In the genomic region with DNA sequence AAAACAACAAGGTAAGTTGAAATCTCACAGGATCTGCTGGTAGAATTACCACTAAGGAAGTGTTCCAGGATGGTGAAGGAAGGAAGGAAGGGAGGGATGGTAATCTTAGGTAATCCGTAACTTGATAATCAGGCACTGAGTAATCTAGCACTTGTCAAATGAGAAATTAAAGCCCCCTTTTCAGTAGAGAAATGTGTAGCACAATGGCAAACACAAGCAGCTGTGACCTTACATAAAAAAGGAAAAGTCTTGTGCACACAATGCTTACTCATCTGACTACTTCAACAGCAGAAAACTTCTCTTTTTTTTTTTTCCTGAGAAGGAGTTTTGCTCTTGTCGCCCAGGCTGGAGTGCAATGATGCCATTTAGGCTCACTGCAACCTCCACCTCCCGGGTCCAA, we compare ENCODE assay signal across 14 cellular contexts. TPM values are rescaled to one million over a fixed set of nuclear protein-coding genes. Genes with fewer than 3 reads are reported as not detected.
DNase-seq lines count a peak whose midpoint lies in the region; ATAC-seq, FAIRE-seq and TF ChIP-seq lines count a peak whose summit lies in the region.
"Had no signal": no experiment of that assay in that cellular context is flagged by ENCODE, and none has a peak within 500 bp of the region (broad histone marks: within the 10 kb centered on the region; RNA-seq: fewer than 3 reads in every experiment).

No MANE protein-coding gene starts in this region.

- TF ChIP-seq CTCF in GM12878 (IDR thresholded peaks at IDR 0.05 in 2 of 3, conservative IDR thresholded peaks at IDR 0.05 in 1 of 3; ENCODE audit: control insufficient read depth in 2 of 3, extremely low read depth in 1 of 3, insufficient read depth in 1 of 3, low read depth in 3 of 3, low read length in 3 of 3) = no peak
- no peak for TF ChIP-seq CTCF in PC-9 (conservative IDR thresholded peaks at IDR 0.05)

- DNase-seq in activated T-cell treated with anti-CD3 and anti-CD28 coated beads, Interleukin-2, amount 50 U/mL, for 72 hours = no peak
- DNase-seq in activated T-cell treated with anti-CD3 and anti-CD28 coated beads for 4 hours (no peak), MV-4-11 (lab: John Stamatoyannopoulos, UW) (peak; percentile 72), GM12878 (ENCODE audit: low read depth, low spot score) (peak; percentile 36), PC-9 (no peak), NCI-H2029 (lab: John Stamatoyannopoulos, UW) (no peak)
- no peak for DNase-seq in stimulated activated naive CD8-positive, alpha-beta T cell treated with anti-CD3 and anti-CD28 coated beads, Interleukin-15, amount 100 ng/mL, for 72 hours
- DNase-seq in activated CD4-positive, alpha-beta T cell treated with anti-CD3 and anti-CD28 coated beads for 1 hour = no peak
- DNase-seq: mesenchymal stem cell had no signal

- no peak overlapping the region for H3K4me3 ChIP-seq in GM12878
- H3K4me3 ChIP-seq in PC-9 = no peak overlapping the region
- H3K4me3 ChIP-seq: esophagus muscularis mucosa had no signal

- ATAC-seq in activated T-cell treated with anti-CD3 and anti-CD28 coated beads, Interleukin-2, amount 50 U/mL, for 72 hours (replicated peaks in 1 of 2) = peak; percentile 82 to 93
- ATAC-seq in GM12878 = peak; percentile 94
- peak; percentile 58 for ATAC-seq in stimulated activated naive CD8-positive, alpha-beta T cell treated with anti-CD3 and anti-CD28 coated beads, Interleukin-15, amount 100 ng/mL, for 72 hours

- H3K27me3 ChIP-seq in GM12878 (replicated peaks in 1 of 2; ENCODE audit: control insufficient read depth in 2 of 2, insufficient read depth in 2 of 2, low read length in 1 of 2) (no peaks in the 10 kb centered on the region), PC-9 (ENCODE audit: insufficient read depth, low read depth) (no peaks in the 10 kb centered on the region)
- H3K27me3 ChIP-seq: esophagus muscularis mucosa had no signal

- H3K36me3 Mint-ChIP-seq in activated T-cell treated with anti-CD3 and anti-CD28 coated beads, Interleukin-2, amount 50 U/mL, for 72 hours (ENCODE audit: insufficient read depth in 2 of 2) = peaks cover 0 to 1% of the 10 kb centered on the region in 2 donors

- H3F3A ChIP-seq in PC-9 (ENCODE audit: insufficient read depth, low read depth) = peaks cover 7% of the 10 kb centered on the region; the same call in 1 of the 2 replicates

- H3K27ac Mint-ChIP-seq in activated T-cell treated with anti-CD3 and anti-CD28 coated beads, Interleukin-2, amount 50 U/mL, for 72 hours = no peak overlapping the region
- H3K27ac Mint-ChIP-seq in stimulated activated naive CD8-positive, alpha-beta T cell treated with anti-CD3 and anti-CD28 coated beads, Interleukin-15, amount 100 ng/mL, for 72 hours = no peak overlapping the region

- no peak overlapping the region for H3K9ac ChIP-seq in GM12878 (ENCODE audit: control insufficient read depth, insufficient read depth, low read length)

- CTCF ChIA-PET in GM12878 (lab: Yijun Ruan, JAX) = no interaction called here
- CTCF ChIA-PET in PC-9 (lab: Charles Lee) = no interaction called here

- BruUV-seq in GM12878 (replicated peaks; lab: Mats Ljungman, UMichigan) = no TSS peak
- BruUV-seq in PC-9 (replicated peaks; lab: Mats Ljungman, UMichigan) = no TSS peak

- no peak for TF ChIP-seq POLR2A in GM12878 (IDR thresholded peaks at IDR 0.05; ENCODE audit: low read depth, low read length)

- peak overlapping the region in 1 of 2 donors; percentile 7 for H3K4me3 Mint-ChIP-seq in activated T-cell treated with anti-CD3 and anti-CD28 coated beads, Interleukin-2, amount 50 U/mL, for 72 hours
- H3K4me3 Mint-ChIP-seq in stimulated activated naive CD8-positive, alpha-beta T cell treated with anti-CD3 and anti-CD28 coated beads, Interleukin-15, amount 100 ng/mL, for 72 hours = no peak overlapping the region
- H3K4me3 Mint-ChIP-seq: central memory CD8-positive, alpha-beta T cell had no signal

- in situ Hi-C loops in GM12878 (cut with MboI) = no loop called here

- WGBS in GM12878 (ENCODE audit: insufficient coverage, insufficient replicate concordance, low lambda C conversion rate, missing lambda C conversion rate) = 0% methylated on average over 3 of the region's 3 CpGs

- H3K36me3 ChIP-seq in GM12878 (ENCODE audit: control insufficient read depth in 2 of 2, insufficient read depth in 2 of 2, low read length in 1 of 2) = no peaks in the 10 kb centered on the region
- no peaks in the 10 kb centered on the region for H3K36me3 ChIP-seq in PC-9 (ENCODE audit: low read depth)
- H3K36me3 ChIP-seq: esophagus muscularis mucosa had no signal

- H3K27me3 Mint-ChIP-seq in activated T-cell treated with anti-CD3 and anti-CD28 coated beads, Interleukin-2, amount 50 U/mL, for 72 hours (ENCODE audit: low read depth) = no peaks in the 10 kb centered on the region
- H3K27me3 Mint-ChIP-seq in stimulated activated naive CD8-positive, alpha-beta T cell treated with anti-CD3 and anti-CD28 coated beads, Interleukin-15, amount 100 ng/mL, for 72 hours = no peaks in the 10 kb centered on the region
- H3K27me3 Mint-ChIP-seq: central memory CD8-positive, alpha-beta T cell had no signal

- H3K4me1 ChIP-seq in GM12878 (ENCODE audit: control insufficient read depth, insufficient read depth, low read length) = no peaks in the 10 kb centered on the region; the same call in 1 of the 2 replicates
- peaks cover 6% of the 10 kb centered on the region; the same call in 1 of the 2 replicates for H3K4me1 ChIP-seq in PC-9 (replicated peaks; ENCODE audit: insufficient read depth)

- intact Hi-C loops in GM12878 (cut with micrococcal nuclease; ENCODE audit: unreplicated experiment) = no loop called here
- intact Hi-C loops in PC-9 (cut with micrococcal nuclease; ENCODE audit: unreplicated experiment) = no loop called here

- no peak for TF ChIP-seq RAD21 in GM12878 (IDR thresholded peaks at IDR 0.05; ENCODE audit: insufficient read depth, low read depth, low read length)

- no peaks in the 10 kb centered on the region for H4K20me1 ChIP-seq in GM12878 (ENCODE audit: control insufficient read depth, insufficient read depth)
- H4K20me1 ChIP-seq in PC-9 (ENCODE audit: insufficient read depth) = no peaks in the 10 kb centered on the region

- peak in 1 of 2 experiments; percentile 57; a peak in 1 of 4 replicates for TF ChIP-seq EP300 in GM12878 (IDR thresholded peaks at IDR 0.05; ENCODE audit: borderline replicate concordance in 1 of 2, control insufficient read depth in 1 of 2, low read depth in 2 of 2, low read length in 2 of 2)

- RAD21 ChIA-PET in GM12878 (lab: Charles Lee; ENCODE audit: unreplicated experiment) = interaction anchor here (0.6 to 1.2 kb wide), 2 partner anchors 32 to 205 kb away, joined by 3 read pairs; no protein-coding TSS in a partner anchor

- no peaks in the 10 kb centered on the region for H3K9me3 Mint-ChIP-seq in activated T-cell treated with anti-CD3 and anti-CD28 coated beads, Interleukin-2, amount 50 U/mL, for 72 hours
- no peaks in the 10 kb centered on the region for H3K9me3 Mint-ChIP-seq in stimulated activated naive CD8-positive, alpha-beta T cell treated with anti-CD3 and anti-CD28 coated beads, Interleukin-15, amount 100 ng/mL, for 72 hours
- H3K9me3 Mint-ChIP-seq: central memory CD8-positive, alpha-beta T cell had no signal

- H3K79me2 ChIP-seq in GM12878 (ENCODE audit: control insufficient read depth, insufficient read depth, low read length) (no peaks in the 10 kb centered on the region), PC-9 (ENCODE audit: low read depth) (no peaks in the 10 kb centered on the region)

- POLR2A ChIA-PET in GM12878 (lab: Charles Lee) (interaction anchor here (0.6 to 1.6 kb wide), 2 partner anchors 10 to 15 kb away, joined by 4 to 7 read pairs; no protein-coding TSS in a partner anchor), PC-9 (lab: Charles Lee; ENCODE audit: unreplicated experiment) (interaction anchor here (0.5 to 0.6 kb wide), 2 partner anchors 33 to 126 kb away, joined by 3 to 10 read pairs; no protein-coding TSS in a partner anchor)

- no peaks in the 10 kb centered on the region; the same call in 1 of the 2 replicates for H3K9me2 ChIP-seq in PC-9 (ENCODE audit: insufficient read depth)

- peaks cover 21% of the 10 kb centered on the region for H3K4me1 Mint-ChIP-seq in activated T-cell treated with anti-CD3 and anti-CD28 coated beads, Interleukin-2, amount 50 U/mL, for 72 hours (ENCODE audit: low read depth)
- H3K4me1 Mint-ChIP-seq in stimulated activated naive CD8-positive, alpha-beta T cell treated with anti-CD3 and anti-CD28 coated beads, Interleukin-15, amount 100 ng/mL, for 72 hours = peaks cover 13% of the 10 kb centered on the region

- peak; percentile 75 for FAIRE-seq in GM12878 (lab: Jason Lieb, UNC)
- FAIRE-seq: urothelium cell line had no signal

- H2AFZ ChIP-seq in GM12878 (ENCODE audit: control insufficient read depth, low read depth, low read length) = no peak overlapping the region
- no peak overlapping the region for H2AFZ ChIP-seq in PC-9

- SMC1A ChIA-PET in GM12878 (lab: Charles Lee; ENCODE audit: uncharacterized antibody, unreplicated experiment) = interaction anchor here (1.0 to 1.2 kb wide), 2 partner anchors 9 to 173 kb away, joined by 3 to 6 read pairs; no protein-coding TSS in a partner anchor

- no peaks in the 10 kb centered on the region for H3K9me3 ChIP-seq in GM12878 (replicated peaks; ENCODE audit: control insufficient read depth, insufficient read depth, low read length)
- H3K9me3 ChIP-seq in PC-9 (ENCODE audit: insufficient read depth, low read depth) = no peaks in the 10 kb centered on the region
- H3K9me3 ChIP-seq: esophagus muscularis mucosa had no signal

- H3K4me2 ChIP-seq in GM12878 (ENCODE audit: control insufficient read depth, insufficient read depth) = no peak overlapping the region
- no peak overlapping the region for H3K4me2 ChIP-seq in PC-9

- H3K27ac ChIP-seq in GM12878 (ENCODE audit: control insufficient read depth, insufficient read depth) (no peak overlapping the region), PC-9 (no peak overlapping the region)
- H3K27ac ChIP-seq: esophagus muscularis mucosa, RWPE1 had no signal

RNA-seq across cellular contexts. Expression of a gene that starts 6.1 kb away (rescaled TPM):
- under 1 TPM; 0.07 to 0.14 TPM for total RNA-seq in activated T-cell treated with anti-CD3 and anti-CD28 coated beads, Interleukin-2, amount 50 U/mL, for 72 hours
- total RNA-seq in GM12878 (2013; cell fraction: nucleolus; rRNA removed) = not detected in 2 replicates
- total RNA-seq in GM12878 (2014; rRNA removed) (under 0.01 TPM in 1 of 2 replicates, not detected in the other), GM12878 (2014; rRNA removed; fragmentation: Illumina TruSeq; extraction: Trizol) (not detected in 2 replicates), GM12878 (2021) (not detected in 2 replicates), PC-9 (2021) (not detected in 2 replicates)
- not detected for polyA plus RNA-seq in GM12878 (2011; ENCODE audit: low read depth)
- polyA plus RNA-seq in GM12878 (2011; rRNA removed) (0.03 TPM in 1 of 2 replicates, not detected in the other), GM12878 (2014; fragmentation: Illumina TruSeq; extraction: Trizol) (0.04 TPM in 1 of 2 replicates, not detected in the other), GM12878 (2014; fragmentation: Nextera tagmentation; extraction: Ambion mirVana) (not detected), GM12878 (2014; rRNA removed) (not detected in 2 replicates), GM12878 (2016; fragmentation: Nextera tagmentation; extraction: Ambion mirVana) (under 1 TPM; 0.07 to 0.08 TPM)
- 0.02 TPM in 1 of 2 replicates, not detected in the other for polyA plus RNA-seq in GM12878 (2011; cell fraction: cytosol; rRNA removed)
- polyA plus RNA-seq in GM12878 (2011; cell fraction: nucleus; rRNA removed) = 0.03 TPM in 1 of 2 replicates, not detected in the other
- polyA plus RNA-seq in GM12878 (2012) = not detected in 2 replicates
- 0.10 and 0.15 TPM in 2 replicates for polyA minus RNA-seq in GM12878 (2011; rRNA and poly(A)+ RNA removed)
- polyA minus RNA-seq in GM12878 (2011; cell fraction: cytosol; rRNA and poly(A)+ RNA removed) = not detected in 2 replicates
- 0.10 TPM in 1 of 2 replicates, not detected in the other for polyA minus RNA-seq in GM12878 (2011; cell fraction: nucleus; rRNA and poly(A)+ RNA removed)
- total RNA-seq: esophagus muscularis mucosa had no signal

RNA-seq across cellular contexts. Expression of a gene that starts 43.1 kb away (rescaled TPM):
- 100 to 1,000 TPM; 456 to 468 TPM for total RNA-seq in activated T-cell treated with anti-CD3 and anti-CD28 coated beads, Interleukin-2, amount 50 U/mL, for 72 hours
- total RNA-seq in GM12878 (2013; cell fraction: nucleolus; rRNA removed) = 188 and 211 TPM in 2 replicates
- total RNA-seq in GM12878 (2014; rRNA removed) (405 and 502 TPM in 2 replicates), GM12878 (2014; rRNA removed; fragmentation: Illumina TruSeq; extraction: Trizol) (411 and 420 TPM in 2 replicates), GM12878 (2021) (545 and 553 TPM in 2 replicates), PC-9 (2021) (375 and 491 TPM in 2 replicates)
- 286 TPM for polyA plus RNA-seq in GM12878 (2011; ENCODE audit: low read depth)
- polyA plus RNA-seq in GM12878 (2011; rRNA removed) (656 and 917 TPM in 2 replicates), GM12878 (2014; fragmentation: Illumina TruSeq; extraction: Trizol) (597 and 607 TPM in 2 replicates), GM12878 (2014; fragmentation: Nextera tagmentation; extraction: Ambion mirVana) (100 to 1,000 TPM; 270 to 321 TPM), GM12878 (2014; rRNA removed) (414 and 456 TPM in 2 replicates), GM12878 (2016; fragmentation: Nextera tagmentation; extraction: Ambion mirVana) (100 to 1,000 TPM; 732 to 759 TPM)
- polyA plus RNA-seq in GM12878 (2011; cell fraction: cytosol; rRNA removed) = 327 and 385 TPM in 2 replicates
- 222 and 294 TPM in 2 replicates for polyA plus RNA-seq in GM12878 (2011; cell fraction: nucleus; rRNA removed)
- polyA plus RNA-seq in GM12878 (2012) = 335 and 369 TPM in 2 replicates
- polyA minus RNA-seq in GM12878 (2011; rRNA and poly(A)+ RNA removed) = 191 and 196 TPM in 2 replicates
- 82.5 and 102 TPM in 2 replicates for polyA minus RNA-seq in GM12878 (2011; cell fraction: cytosol; rRNA and poly(A)+ RNA removed)
- polyA minus RNA-seq in GM12878 (2011; cell fraction: nucleus; rRNA and poly(A)+ RNA removed) = 36.0 and 65.3 TPM in 2 replicates

RNA-seq across cellular contexts. Expression of a gene that starts 57.3 kb away (rescaled TPM):
- not detected for total RNA-seq in activated T-cell treated with anti-CD3 and anti-CD28 coated beads, Interleukin-2, amount 50 U/mL, for 72 hours
- total RNA-seq in GM12878 (2013; cell fraction: nucleolus; rRNA removed) = not detected in 2 replicates
- total RNA-seq in GM12878 (2014; rRNA removed) (not detected in 2 replicates), GM12878 (2014; rRNA removed; fragmentation: Illumina TruSeq; extraction: Trizol) (not detected in 2 replicates), GM12878 (2021) (not detected in 2 replicates), PC-9 (2021) (not detected in 2 replicates)
- not detected for polyA plus RNA-seq in GM12878 (2011; ENCODE audit: low read depth)
- polyA plus RNA-seq in GM12878 (2011; rRNA removed) (not detected in 2 replicates), GM12878 (2014; fragmentation: Illumina TruSeq; extraction: Trizol) (not detected in 2 replicates), GM12878 (2014; fragmentation: Nextera tagmentation; extraction: Ambion mirVana) (not detected), GM12878 (2014; rRNA removed) (not detected in 2 replicates), GM12878 (2016; fragmentation: Nextera tagmentation; extraction: Ambion mirVana) (not detected)
- polyA plus RNA-seq in GM12878 (2011; cell fraction: cytosol; rRNA removed) = not detected in 2 replicates
- not detected in 2 replicates for polyA plus RNA-seq in GM12878 (2011; cell fraction: nucleus; rRNA removed)
- not detected in 2 replicates for polyA plus RNA-seq in GM12878 (2012)
- polyA minus RNA-seq in GM12878 (2011; rRNA and poly(A)+ RNA removed) = not detected in 2 replicates
- not detected in 2 replicates for polyA minus RNA-seq in GM12878 (2011; cell fraction: cytosol; rRNA and poly(A)+ RNA removed)
- polyA minus RNA-seq in GM12878 (2011; cell fraction: nucleus; rRNA and poly(A)+ RNA removed) = not detected in 2 replicates
- total RNA-seq: esophagus muscularis mucosa, osteoblast had no signal

Comparison
In these comparisons a context has a peak if more than half of its experiments do, and no peak if none do; other contexts are left out.
1. DNase-seq: peak in MV-4-11 (single experiment) and GM12878 (single experiment); none in activated T-cell treated with anti-CD3 and anti-CD28 coated beads, Interleukin-2, amount 50 U/mL, for 72 hours (0 of 2), activated T-cell treated with anti-CD3 and anti-CD28 coated beads for 4 hours (single experiment), stimulated activated naive CD8-positive, alpha-beta T cell treated with anti-CD3 and anti-CD28 coated beads, Interleukin-15, amount 100 ng/mL, for 72 hours (0 of 2), PC-9 (0 of 2), NCI-H2029 (single experiment) and activated CD4-positive, alpha-beta T cell treated with anti-CD3 and anti-CD28 coated beads for 1 hour (single experiment).
2. Peak in every context shown above with its lines, with median percentiles within 50 percentile points of each other: ATAC-seq.